Comparison of ENCODE assay signal across 28 cellular contexts in the genomic region with DNA sequence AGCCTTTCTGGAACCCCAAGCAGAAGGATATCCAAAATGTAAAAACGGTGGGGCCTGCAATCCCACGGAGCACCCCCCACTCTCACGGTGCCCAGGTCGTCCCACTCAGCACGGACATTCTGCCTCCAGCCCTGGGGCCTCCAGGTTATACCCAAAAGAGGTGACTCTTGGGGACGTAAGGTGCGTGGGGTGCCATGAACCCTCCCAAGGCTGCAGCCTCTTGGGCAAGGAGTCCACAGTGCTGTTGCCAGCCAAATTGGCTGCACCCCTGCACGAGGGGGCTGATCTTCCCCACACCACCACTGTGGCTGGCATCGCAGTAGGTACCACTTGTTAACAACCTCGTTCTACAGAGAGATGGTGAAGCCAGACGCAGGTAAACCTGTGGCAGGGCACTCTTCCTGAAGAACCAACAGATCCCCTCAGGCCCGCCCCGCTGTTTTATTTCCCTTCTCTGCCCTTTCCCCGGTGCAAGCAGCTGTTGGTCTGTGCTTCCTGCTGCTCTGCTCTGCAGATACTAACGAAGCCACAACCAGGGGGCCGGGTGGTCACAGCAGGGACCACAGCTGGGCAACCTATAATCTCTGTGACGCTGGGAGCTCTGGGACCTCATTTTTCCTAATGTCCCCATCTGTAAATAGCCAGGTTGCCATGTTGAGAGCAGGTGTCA. TPM values are rescaled to one million over a fixed set of nuclear protein-coding genes. Genes with fewer than 3 reads are reported as not detected.
DNase-seq lines count a peak whose midpoint lies in the region; ATAC-seq and TF ChIP-seq lines count a peak whose summit lies in the region.
"Had no signal": no experiment of that assay in that cellular context is flagged by ENCODE, and none has a peak within 500 bp of the region (broad histone marks: within the 10 kb centered on the region; RNA-seq: fewer than 3 reads in every experiment).

No MANE protein-coding gene starts in this region.

- H3K27me3 Mint-ChIP-seq in natural killer cell treated with Interleukin-12 subunit alpha and Interleukin-12 subunit beta and Interleukin-15 and Interleukin-18, amount 100 ng/mL, for 72 hours = peaks cover 10 to 16% of the 10 kb centered on the region in 2 donors
- H3K27me3 Mint-ChIP-seq in natural killer cell (ENCODE audit: low read depth in 2 of 2) (peaks cover 18 to 27% of the 10 kb centered on the region in 2 donors), WTC11 (ENCODE audit: low read depth) (peaks cover 6% of the 10 kb centered on the region)

- no peaks in the 10 kb centered on the region for H3K36me3 ChIP-seq in suprapubic skin
- no peaks in the 10 kb centered on the region for H3K36me3 ChIP-seq in mammary epithelial cell (ENCODE audit: insufficient read depth, low read length)
- H3K36me3 ChIP-seq: tibial artery, WERI-Rb-1 had no signal

- ATAC-seq in natural killer cell treated with Interleukin-12 subunit alpha and Interleukin-12 subunit beta and Interleukin-15 and Interleukin-18, amount 100 ng/mL, for 72 hours = no peak
- ATAC-seq in natural killer cell (no peak), WTC11 (no peak)
- ATAC-seq: left cardiac atrium had no signal

- no peaks in the 10 kb centered on the region for H3K9me3 ChIP-seq in suprapubic skin
- H3K9me3 ChIP-seq in mammary epithelial cell (replicated peaks; ENCODE audit: insufficient read depth, low read length) = no peaks in the 10 kb centered on the region
- H3K9me3 ChIP-seq: SK-N-SH, tibial artery had no signal

- no peaks in the 10 kb centered on the region for H3K4me1 Mint-ChIP-seq in natural killer cell treated with Interleukin-12 subunit alpha and Interleukin-12 subunit beta and Interleukin-15 and Interleukin-18, amount 100 ng/mL, for 72 hours (ENCODE audit: low read depth in 2 of 2)
- H3K4me1 Mint-ChIP-seq in natural killer cell (no peaks in the 10 kb centered on the region), WTC11 (peaks cover 8% of the 10 kb centered on the region)
- H3K4me1 Mint-ChIP-seq: memory B cell had no signal

- no peak overlapping the region for H2AFZ ChIP-seq in mammary epithelial cell (ENCODE audit: low read depth, low read length)
- H2AFZ ChIP-seq: GM23248 had no signal

- intact Hi-C loops in natural killer cell (cut with micrococcal nuclease) (no loop called here), mammary epithelial cell (cut with micrococcal nuclease) (no loop called here)

- H3K4me2 ChIP-seq in mammary epithelial cell (ENCODE audit: insufficient read depth, low read depth, low read length) = no peak overlapping the region
- H3K4me2 ChIP-seq: SK-N-SH had no signal

- H3K4me3 ChIP-seq in suprapubic skin = no peak overlapping the region
- no peak overlapping the region for H3K4me3 ChIP-seq in mammary epithelial cell (replicated peaks in 1 of 3; ENCODE audit: insufficient read depth in 1 of 3, low read depth in 2 of 3, low read length in 3 of 3)
- H3K4me3 ChIP-seq: GM23248, tibial artery had no signal

- no peak overlapping the region for H3K4me3 Mint-ChIP-seq in natural killer cell treated with Interleukin-12 subunit alpha and Interleukin-12 subunit beta and Interleukin-15 and Interleukin-18, amount 100 ng/mL, for 72 hours
- no peak overlapping the region for H3K4me3 Mint-ChIP-seq in natural killer cell
- H3K4me3 Mint-ChIP-seq in WTC11 = no peak overlapping the region
- H3K4me3 Mint-ChIP-seq: CD8-positive, alpha-beta memory T cell; memory B cell; T-helper 2 cell treated with Interferon-gamma antibody and Interleukin-4, amounts not matched to agents 5 μg/mL and 100 μg/mL, for 36 hours had no signal

- H3K9me3 Mint-ChIP-seq in natural killer cell treated with Interleukin-12 subunit alpha and Interleukin-12 subunit beta and Interleukin-15 and Interleukin-18, amount 100 ng/mL, for 72 hours = no peaks in the 10 kb centered on the region
- H3K9me3 Mint-ChIP-seq in natural killer cell = no peaks in the 10 kb centered on the region
- no peaks in the 10 kb centered on the region for H3K9me3 Mint-ChIP-seq in WTC11
- H3K9me3 Mint-ChIP-seq: CD8-positive, alpha-beta memory T cell; memory B cell; T-helper 2 cell treated with Interferon-gamma antibody and Interleukin-4, amounts not matched to agents 5 μg/mL and 100 μg/mL, for 36 hours had no signal

- dilution Hi-C loops in mammary epithelial cell (cut with HindIII; ENCODE audit: low sequenced_read_pairs) = no loop called here

- H3K27ac Mint-ChIP-seq in natural killer cell treated with Interleukin-12 subunit alpha and Interleukin-12 subunit beta and Interleukin-15 and Interleukin-18, amount 100 ng/mL, for 72 hours = no peak overlapping the region
- no peak overlapping the region for H3K27ac Mint-ChIP-seq in natural killer cell
- no peak overlapping the region; the same call in 1 of the 2 replicates for H3K27ac Mint-ChIP-seq in WTC11
- H3K27ac Mint-ChIP-seq: CD8-positive, alpha-beta memory T cell; memory B cell; T-helper 2 cell treated with Interferon-gamma antibody and Interleukin-4, amounts not matched to agents 5 μg/mL and 100 μg/mL, for 36 hours had no signal

- BruUV-seq in mammary epithelial cell (replicated peaks; lab: Mats Ljungman, UMichigan) = no TSS peak

- TF ChIP-seq POLR2A in suprapubic skin (IDR thresholded peaks at IDR 0.05) = no peak

- CTCF ChIA-PET in WTC11 (lab: Charles Lee) (no interaction called here), mammary epithelial cell (lab: Charles Lee; ENCODE audit: low non-redundant PET) (no interaction called here)

- TF ChIP-seq CTCF in natural killer cell (IDR thresholded peaks at IDR 0.05) (no peak), WTC11 (IDR thresholded peaks at IDR 0.05) (no peak), suprapubic skin (IDR thresholded peaks at IDR 0.05) (no peak), mammary epithelial cell (conservative IDR thresholded peaks at IDR 0.05 in 1 of 2, IDR thresholded peaks at IDR 0.05 in 1 of 2; ENCODE audit: extremely low read depth in 1 of 2, insufficient read depth in 1 of 2, low read depth in 1 of 2, low read length in 2 of 2) (no peak)

- no peak overlapping the region for H3K27ac ChIP-seq in suprapubic skin
- no peak overlapping the region for H3K27ac ChIP-seq in mammary epithelial cell (ENCODE audit: insufficient read depth, low read depth, low read length)
- H3K27ac ChIP-seq: GM23248, tibial artery, WERI-Rb-1 had no signal

- H4K20me1 ChIP-seq in mammary epithelial cell (ENCODE audit: insufficient read depth, low read length) = no peaks in the 10 kb centered on the region

- 78% methylated on average over 17 of the region's 17 CpGs for WGBS in suprapubic skin
- WGBS in mammary epithelial cell (ENCODE audit: low coverage, missing lambda C conversion rate) = 65% methylated on average over 17 of the region's 17 CpGs

- no peak for TF ChIP-seq EP300 in suprapubic skin (IDR thresholded peaks at IDR 0.05)

- peak; percentile 37 for DNase-seq in natural killer cell treated with Interleukin-12 subunit alpha and Interleukin-12 subunit beta and Interleukin-15 and Interleukin-18, amount 100 ng/mL, for 72 hours (ENCODE audit: low spot score)
- DNase-seq in natural killer cell (no peak), NCI-H2081 (lab: John Stamatoyannopoulos, UW) (peak; percentile 74 to 90), WTC11 (ENCODE audit: low spot score) (no peak), suprapubic skin (ENCODE audit: low spot score in 2 of 2) (peak; percentile 46 to 73), A172 (ENCODE audit: low spot score) (no peak), mammary epithelial cell (no peak), NCI-H2196 treated with DMSO at 0.1 percent for 48 hours (lab: John Stamatoyannopoulos, UW; ENCODE audit: unreplicated experiment) (no peak)
- DNase-seq: activated CD4-positive, alpha-beta T cell treated with anti-CD3 and anti-CD28 coated beads, Interleukin-2, amount 50 U/mL, for 48 hours; activated gamma-delta T cell treated with Interleukin-2 at 50 U/mL for 16 hours; activated T-cell treated with anti-CD3 and anti-CD28 coated beads for 4 hours; amniotic stem cell; CD8-positive, alpha-beta memory T cell; GM23248; left cardiac atrium; NCI-H2227 treated with DMSO at 0.1 percent for 48 hours; occipital lobe; SK-N-SH; stimulated activated CD4-positive, alpha-beta T cell treated with anti-CD3 and anti-CD28 coated beads, Interleukin-4, amount 100 ng/mL, for 24 hours; stimulated activated naive CD4-positive, alpha-beta T cell treated with Interleukin-2 at 50 U/mL for 16 hours; WERI-Rb-1 had no signal

- H3K36me3 Mint-ChIP-seq in natural killer cell treated with Interleukin-12 subunit alpha and Interleukin-12 subunit beta and Interleukin-15 and Interleukin-18, amount 100 ng/mL, for 72 hours = no peaks in the 10 kb centered on the region
- H3K36me3 Mint-ChIP-seq in natural killer cell (no peaks in the 10 kb centered on the region), WTC11 (no peaks in the 10 kb centered on the region)
- H3K36me3 Mint-ChIP-seq: CD8-positive, alpha-beta memory T cell; memory B cell had no signal

- no peak overlapping the region for H3K9ac ChIP-seq in mammary epithelial cell (ENCODE audit: insufficient read depth, low read length)
- H3K9ac ChIP-seq: GM23248, SK-N-SH had no signal

- H3K4me1 ChIP-seq in suprapubic skin = peaks cover 9% of the 10 kb centered on the region
- H3K4me1 ChIP-seq in mammary epithelial cell (ENCODE audit: insufficient read depth, low read length) = no peaks in the 10 kb centered on the region

- H3K79me2 ChIP-seq in mammary epithelial cell (ENCODE audit: insufficient read depth, low read length) = no peaks in the 10 kb centered on the region

- H3K27me3 ChIP-seq in suprapubic skin (peaks cover 9% of the 10 kb centered on the region), mammary epithelial cell (ENCODE audit: insufficient read depth, low read length) (no peaks in the 10 kb centered on the region)

- POLR2A ChIA-PET in WTC11 (lab: Charles Lee) = no interaction called here

- in situ Hi-C loops in mammary epithelial cell (cut with MboI; ENCODE audit: low sequenced_read_pairs in 2 of 2) = no loop called here

RNA-seq across cellular contexts. Expression of a gene that starts 8.7 kb away (rescaled TPM):
- not detected for total RNA-seq in natural killer cell treated with Interleukin-12 subunit alpha and Interleukin-12 subunit beta and Interleukin-15 and Interleukin-18, amount 100 ng/mL, for 72 hours
- not detected for total RNA-seq in natural killer cell
- total RNA-seq in WTC11 (2021) = 2.9 to 4.2 TPM (median 3.5 TPM) in 3 replicates
- 1 to 10 TPM in 3 of 4 donors, not detected in 1; 1.9 to 8.0 (median 5.5) TPM for total RNA-seq in suprapubic skin
- total RNA-seq in A172 (2014; rRNA removed; shearing (Covaris generic)) = not detected in 2 replicates
- total RNA-seq in mammary epithelial cell = not detected
- polyA plus RNA-seq in mammary epithelial cell = not detected
- not detected for polyA minus RNA-seq in mammary epithelial cell
- total RNA-seq: CD8-positive, alpha-beta memory T cell; fibroblast of lung; GM23248; occipital lobe had no signal
- polyA plus RNA-seq: CD8-positive, alpha-beta memory T cell; fibroblast of lung; GM23248; SK-N-SH had no signal

RNA-seq across cellular contexts. Expression of a gene that starts 44.3 kb away (rescaled TPM):
- not detected for total RNA-seq in natural killer cell treated with Interleukin-12 subunit alpha and Interleukin-12 subunit beta and Interleukin-15 and Interleukin-18, amount 100 ng/mL, for 72 hours
- total RNA-seq in natural killer cell (not detected), WTC11 (2021) (0.33 TPM in 1 of 3 replicates, not detected in the others), suprapubic skin (not detected), mammary epithelial cell (not detected)
- total RNA-seq in A172 (2014; rRNA removed; shearing (Covaris generic)) = not detected in 2 replicates
- not detected for polyA plus RNA-seq in mammary epithelial cell
- polyA minus RNA-seq in mammary epithelial cell = not detected
- total RNA-seq: CD8-positive, alpha-beta memory T cell; fibroblast of lung; glomerular endothelial cell; GM23248; left cardiac atrium; myocyte; occipital lobe; renal cortical epithelial cell had no signal
- polyA plus RNA-seq: CD8-positive, alpha-beta memory T cell; fibroblast of lung; GM23248; SK-N-SH had no signal

RNA-seq across cellular contexts. Expression of a gene that starts 59.8 kb away (rescaled TPM):
- total RNA-seq in natural killer cell treated with Interleukin-12 subunit alpha and Interleukin-12 subunit beta and Interleukin-15 and Interleukin-18, amount 100 ng/mL, for 72 hours = not detected
- total RNA-seq in natural killer cell (not detected), WTC11 (2021) (0.53 to 0.98 TPM (median 0.81 TPM) in 3 replicates), suprapubic skin (not detected), mammary epithelial cell (not detected)
- total RNA-seq in A172 (2014; rRNA removed; shearing (Covaris generic)) = not detected in 2 replicates
- polyA plus RNA-seq in mammary epithelial cell = not detected
- not detected for polyA minus RNA-seq in mammary epithelial cell
- total RNA-seq: CD8-positive, alpha-beta memory T cell; fibroblast of lung; glomerular endothelial cell; GM23248; left cardiac atrium; myocyte; occipital lobe; renal cortical epithelial cell had no signal
- polyA plus RNA-seq: CD8-positive, alpha-beta memory T cell; fibroblast of lung; GM23248; SK-N-SH had no signal

Comparison
In these comparisons a context has a peak if more than half of its experiments do, and no peak if none do; other contexts are left out.
1. DNase-seq: peak in natural killer cell treated with Interleukin-12 subunit alpha and Interleukin-12 subunit beta and Interleukin-15 and Interleukin-18, amount 100 ng/mL, for 72 hours (single experiment), NCI-H2081 (2 of 2) and suprapubic skin (2 of 2); none in natural killer cell (single experiment), WTC11 (single experiment), A172 (single experiment), mammary epithelial cell (single experiment) and NCI-H2196 treated with DMSO at 0.1 percent for 48 hours (single experiment).